10 cellular contexts compared by ENCODE assay signal in genomic region chr3:166425021-166425420, GRCh38.
"Had no signal": no experiment of that assay in that cellular context is flagged by ENCODE, and none has a peak within 500 bp of the region (broad histone marks: within the 10 kb centered on the region; RNA-seq: fewer than 3 reads in every experiment).

No MANE protein-coding gene starts in this region.

- FAIRE-seq: H1, H54 had no signal

- H3K4me1 ChIP-seq: HAP-1 had no signal

- H3K27ac ChIP-seq: GM23248 had no signal

- H3K4me3 ChIP-seq: GM23248, GM23338, HAP-1 had no signal

- H3K9me3 ChIP-seq: HAP-1 had no signal

- DNase-seq: GM23248, GOT3, H7, H9, HCEC 1CT, HFFc6 had no signal

- H3K36me3 ChIP-seq: HAP-1 had no signal
